In the genomic region with DNA sequence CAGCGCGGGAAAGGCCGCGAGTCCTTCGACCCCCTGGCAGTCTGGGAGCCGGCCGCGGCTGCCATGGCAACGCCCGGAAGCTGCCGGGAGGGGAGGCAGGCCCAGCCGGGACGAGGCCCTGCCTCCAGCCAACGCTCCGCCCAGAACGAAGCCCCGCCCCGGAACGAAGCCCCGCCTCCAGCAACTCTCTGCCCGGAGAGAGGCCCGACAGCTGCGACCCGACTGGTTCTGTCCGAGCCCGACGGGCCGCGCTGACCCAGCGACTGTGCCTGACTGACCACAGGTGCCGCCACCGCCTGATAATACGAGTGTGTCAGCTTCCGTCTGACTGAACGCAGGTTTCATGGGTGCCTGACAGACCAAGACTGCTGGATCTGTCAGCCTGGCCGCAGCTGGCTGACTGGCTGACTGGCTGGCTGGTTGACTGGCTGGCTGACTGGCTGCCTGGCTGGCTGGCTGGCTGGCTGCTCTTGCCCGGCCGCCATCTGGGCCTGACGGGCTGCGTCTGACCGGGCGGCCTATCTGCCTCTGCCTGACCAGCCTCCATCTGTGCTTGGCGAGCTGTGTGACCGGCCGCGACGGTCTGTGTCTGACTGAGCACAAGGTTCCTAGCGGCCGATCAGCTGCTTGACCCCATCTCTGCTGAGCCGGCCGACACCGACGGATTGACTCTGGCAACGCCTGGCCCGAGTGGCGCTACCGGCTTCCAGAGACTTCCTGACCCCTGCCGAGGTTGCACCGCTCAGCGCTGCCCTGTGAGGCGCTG, we compare ENCODE assay signal across 1 cellular context.
TF ChIP-seq lines count a peak whose summit lies in the region.

No MANE protein-coding gene starts in this region.

TF ChIP-seq in HepG2, 621 proteins besides CTCF, POLR2A, EP300 and RAD21 (continued from another document and continues in another):
- TF ChIP-seq, protein P1, sequence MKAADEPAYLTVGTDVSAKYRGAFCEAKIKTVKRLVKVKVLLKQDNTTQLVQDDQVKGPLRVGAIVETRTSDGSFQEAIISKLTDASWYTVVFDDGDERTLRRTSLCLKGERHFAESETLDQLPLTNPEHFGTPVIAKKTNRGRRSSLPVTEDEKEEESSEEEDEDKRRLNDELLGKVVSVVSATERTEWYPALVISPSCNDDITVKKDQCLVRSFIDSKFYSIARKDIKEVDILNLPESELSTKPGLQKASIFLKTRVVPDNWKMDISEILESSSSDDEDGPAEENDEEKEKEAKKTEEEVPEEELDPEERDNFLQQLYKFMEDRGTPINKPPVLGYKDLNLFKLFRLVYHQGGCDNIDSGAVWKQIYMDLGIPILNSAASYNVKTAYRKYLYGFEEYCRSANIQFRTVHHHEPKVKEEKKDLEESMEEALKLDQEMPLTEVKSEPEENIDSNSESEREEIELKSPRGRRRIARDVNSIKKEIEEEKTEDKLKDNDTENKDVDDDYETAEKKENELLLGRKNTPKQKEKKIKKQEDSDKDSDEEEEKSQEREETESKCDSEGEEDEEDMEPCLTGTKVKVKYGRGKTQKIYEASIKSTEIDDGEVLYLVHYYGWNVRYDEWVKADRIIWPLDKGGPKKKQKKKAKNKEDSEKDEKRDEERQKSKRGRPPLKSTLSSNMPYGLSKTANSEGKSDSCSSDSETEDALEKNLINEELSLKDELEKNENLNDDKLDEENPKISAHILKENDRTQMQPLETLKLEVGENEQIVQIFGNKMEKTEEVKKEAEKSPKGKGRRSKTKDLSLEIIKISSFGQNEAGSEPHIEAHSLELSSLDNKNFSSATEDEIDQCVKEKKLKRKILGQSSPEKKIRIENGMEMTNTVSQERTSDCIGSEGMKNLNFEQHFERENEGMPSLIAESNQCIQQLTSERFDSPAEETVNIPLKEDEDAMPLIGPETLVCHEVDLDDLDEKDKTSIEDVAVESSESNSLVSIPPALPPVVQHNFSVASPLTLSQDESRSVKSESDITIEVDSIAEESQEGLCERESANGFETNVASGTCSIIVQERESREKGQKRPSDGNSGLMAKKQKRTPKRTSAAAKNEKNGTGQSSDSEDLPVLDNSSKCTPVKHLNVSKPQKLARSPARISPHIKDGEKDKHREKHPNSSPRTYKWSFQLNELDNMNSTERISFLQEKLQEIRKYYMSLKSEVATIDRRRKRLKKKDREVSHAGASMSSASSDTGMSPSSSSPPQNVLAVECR (CRISPR knock-in tag; IDR thresholded peaks at IDR 0.05; ENCODE audit: borderline replicate concordance) = peak; percentile 93
- TF ChIP-seq NRL (CRISPR knock-in tag; IDR thresholded peaks at IDR 0.05; ENCODE audit: borderline replicate concordance) = peak; percentile 70; the same call in 1 of the 2 replicates
- peak; percentile 92; the same call in 1 of the 2 replicates for TF ChIP-seq IRX3 (CRISPR knock-in tag; IDR thresholded peaks at IDR 0.05; ENCODE audit: borderline replicate concordance, low read depth)
- TF ChIP-seq, protein P2, sequence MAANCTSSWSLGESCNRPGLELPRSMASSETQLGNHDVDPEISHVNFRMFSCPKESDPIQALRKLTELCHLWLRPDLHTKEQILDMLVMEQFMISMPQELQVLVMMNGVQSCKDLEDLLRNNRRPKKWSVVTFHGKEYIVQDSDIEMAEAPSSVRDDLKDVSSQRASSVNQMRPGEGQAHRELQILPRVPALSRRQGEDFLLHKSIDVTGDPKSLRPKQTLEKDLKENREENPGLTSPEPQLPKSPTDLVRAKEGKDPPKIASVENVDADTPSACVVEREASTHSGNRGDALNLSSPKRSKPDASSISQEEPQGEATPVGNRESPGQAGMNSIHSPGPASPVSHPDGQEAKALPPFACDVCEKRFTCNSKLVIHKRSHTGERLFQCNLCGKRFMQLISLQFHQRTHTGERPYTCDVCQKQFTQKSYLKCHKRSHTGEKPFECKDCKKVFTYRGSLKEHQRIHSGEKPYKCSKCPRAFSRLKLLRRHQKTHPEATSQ (CRISPR knock-in tag; IDR thresholded peaks at IDR 0.05; ENCODE audit: borderline replicate concordance) = peak; percentile 91
- no peak for TF ChIP-seq TCF12 (IDR thresholded peaks at IDR 0.05)
- TF ChIP-seq TCF12 (CRISPR knock-in tag; IDR thresholded peaks at IDR 0.05) = no peak
- peak; percentile 72; the same call in 1 of the 2 replicates for TF ChIP-seq SNAPC2 (CRISPR knock-in tag; IDR thresholded peaks at IDR 0.05)
- TF ChIP-seq SP4 (CRISPR knock-in tag; IDR thresholded peaks at IDR 0.05) = peak; percentile 99
- TF ChIP-seq NR3C1 (CRISPR knock-in tag; IDR thresholded peaks at IDR 0.05) = no peak
- TF ChIP-seq ZNF546 (CRISPR knock-in tag; conservative IDR thresholded peaks at IDR 0.05) = peak; percentile 74; the same call in 1 of the 2 replicates
- peak; percentile 69; the same call in 1 of the 2 replicates for TF ChIP-seq GPN1 (CRISPR knock-in tag; IDR thresholded peaks at IDR 0.05; ENCODE audit: borderline replicate concordance)
- TF ChIP-seq ZNF547 (CRISPR knock-in tag; IDR thresholded peaks at IDR 0.05) = peak; percentile 91
- peak; percentile 79; the same call in 1 of the 2 replicates for TF ChIP-seq ZNF30 (CRISPR knock-in tag; IDR thresholded peaks at IDR 0.05)
- peak; percentile 41; the same call in 1 of the 2 replicates for TF ChIP-seq MTA1 (CRISPR knock-in tag; IDR thresholded peaks at IDR 0.05; ENCODE audit: borderline replicate concordance)
- TF ChIP-seq, protein P3, sequence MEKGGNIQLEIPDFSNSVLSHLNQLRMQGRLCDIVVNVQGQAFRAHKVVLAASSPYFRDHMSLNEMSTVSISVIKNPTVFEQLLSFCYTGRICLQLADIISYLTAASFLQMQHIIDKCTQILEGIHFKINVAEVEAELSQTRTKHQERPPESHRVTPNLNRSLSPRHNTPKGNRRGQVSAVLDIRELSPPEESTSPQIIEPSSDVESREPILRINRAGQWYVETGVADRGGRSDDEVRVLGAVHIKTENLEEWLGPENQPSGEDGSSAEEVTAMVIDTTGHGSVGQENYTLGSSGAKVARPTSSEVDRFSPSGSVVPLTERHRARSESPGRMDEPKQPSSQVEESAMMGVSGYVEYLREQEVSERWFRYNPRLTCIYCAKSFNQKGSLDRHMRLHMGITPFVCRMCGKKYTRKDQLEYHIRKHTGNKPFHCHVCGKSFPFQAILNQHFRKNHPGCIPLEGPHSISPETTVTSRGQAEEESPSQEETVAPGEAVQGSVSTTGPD (CRISPR knock-in tag; IDR thresholded peaks at IDR 0.05) = no peak
- peak; percentile 62; the same call in 1 of the 2 replicates for TF ChIP-seq DMAP1 (CRISPR knock-in tag; IDR thresholded peaks at IDR 0.05)
- TF ChIP-seq STAG1 (CRISPR knock-in tag; IDR thresholded peaks at IDR 0.05) = 0 out of 2 replicates have a peak, but pooled peaks have one; percentile 18
- TF ChIP-seq, protein P4, sequence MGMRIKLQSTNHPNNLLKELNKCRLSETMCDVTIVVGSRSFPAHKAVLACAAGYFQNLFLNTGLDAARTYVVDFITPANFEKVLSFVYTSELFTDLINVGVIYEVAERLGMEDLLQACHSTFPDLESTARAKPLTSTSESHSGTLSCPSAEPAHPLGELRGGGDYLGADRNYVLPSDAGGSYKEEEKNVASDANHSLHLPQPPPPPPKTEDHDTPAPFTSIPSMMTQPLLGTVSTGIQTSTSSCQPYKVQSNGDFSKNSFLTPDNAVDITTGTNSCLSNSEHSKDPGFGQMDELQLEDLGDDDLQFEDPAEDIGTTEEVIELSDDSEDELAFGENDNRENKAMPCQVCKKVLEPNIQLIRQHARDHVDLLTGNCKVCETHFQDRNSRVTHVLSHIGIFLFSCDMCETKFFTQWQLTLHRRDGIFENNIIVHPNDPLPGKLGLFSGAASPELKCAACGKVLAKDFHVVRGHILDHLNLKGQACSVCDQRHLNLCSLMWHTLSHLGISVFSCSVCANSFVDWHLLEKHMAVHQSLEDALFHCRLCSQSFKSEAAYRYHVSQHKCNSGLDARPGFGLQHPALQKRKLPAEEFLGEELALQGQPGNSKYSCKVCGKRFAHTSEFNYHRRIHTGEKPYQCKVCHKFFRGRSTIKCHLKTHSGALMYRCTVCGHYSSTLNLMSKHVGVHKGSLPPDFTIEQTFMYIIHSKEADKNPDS (CRISPR knock-in tag; IDR thresholded peaks at IDR 0.05) = no peak
- peak; percentile 54; the same call in 1 of the 2 replicates for TF ChIP-seq TMF1 (CRISPR knock-in tag; IDR thresholded peaks at IDR 0.05; ENCODE audit: low read depth)
- peak; percentile 91; the same call in 1 of the 2 replicates for TF ChIP-seq CCDC6 (CRISPR knock-in tag; IDR thresholded peaks at IDR 0.05)
- TF ChIP-seq ZNF101 (CRISPR knock-in tag; IDR thresholded peaks at IDR 0.05; ENCODE audit: borderline replicate concordance, low read depth) = no peak; the same call in 1 of the 2 replicates
- TF ChIP-seq ZNF34 (CRISPR knock-in tag; IDR thresholded peaks at IDR 0.05; ENCODE audit: borderline replicate concordance) = no peak
- TF ChIP-seq, protein P5, sequence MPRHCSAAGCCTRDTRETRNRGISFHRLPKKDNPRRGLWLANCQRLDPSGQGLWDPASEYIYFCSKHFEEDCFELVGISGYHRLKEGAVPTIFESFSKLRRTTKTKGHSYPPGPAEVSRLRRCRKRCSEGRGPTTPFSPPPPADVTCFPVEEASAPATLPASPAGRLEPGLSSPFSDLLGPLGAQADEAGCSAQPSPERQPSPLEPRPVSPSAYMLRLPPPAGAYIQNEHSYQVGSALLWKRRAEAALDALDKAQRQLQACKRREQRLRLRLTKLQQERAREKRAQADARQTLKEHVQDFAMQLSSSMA (CRISPR knock-in tag; IDR thresholded peaks at IDR 0.05) = peak; percentile 88; the same call in 1 of the 2 replicates
- peak; percentile 73; the same call in 1 of the 2 replicates for TF ChIP-seq MZF1 (CRISPR knock-in tag; IDR thresholded peaks at IDR 0.05; ENCODE audit: borderline replicate concordance)
- TF ChIP-seq ZNF772 (CRISPR knock-in tag; IDR thresholded peaks at IDR 0.05) = peak; percentile 55
- TF ChIP-seq RFX1 (IDR thresholded peaks at IDR 0.05) = peak; percentile 98
- no peak for TF ChIP-seq KDM1A (CRISPR knock-in tag; IDR thresholded peaks at IDR 0.05)
- peak; percentile 94 for TF ChIP-seq ZNF567 (CRISPR knock-in tag; IDR thresholded peaks at IDR 0.05; ENCODE audit: borderline replicate concordance)
- peak; percentile 94; the same call in 1 of the 2 replicates for TF ChIP-seq ZNF44 (CRISPR knock-in tag; IDR thresholded peaks at IDR 0.05)
- no peak; the same call in 1 of the 2 replicates for TF ChIP-seq ZNF891 (CRISPR knock-in tag; IDR thresholded peaks at IDR 0.05)
- TF ChIP-seq KLF6 (CRISPR knock-in tag; IDR thresholded peaks at IDR 0.05) = peak; percentile 24; the same call in 1 of the 2 replicates
- TF ChIP-seq MIER2 (CRISPR knock-in tag; IDR thresholded peaks at IDR 0.05) = 0 out of 2 replicates have a peak, but pooled peaks have one; percentile 47
- TF ChIP-seq, protein P6, sequence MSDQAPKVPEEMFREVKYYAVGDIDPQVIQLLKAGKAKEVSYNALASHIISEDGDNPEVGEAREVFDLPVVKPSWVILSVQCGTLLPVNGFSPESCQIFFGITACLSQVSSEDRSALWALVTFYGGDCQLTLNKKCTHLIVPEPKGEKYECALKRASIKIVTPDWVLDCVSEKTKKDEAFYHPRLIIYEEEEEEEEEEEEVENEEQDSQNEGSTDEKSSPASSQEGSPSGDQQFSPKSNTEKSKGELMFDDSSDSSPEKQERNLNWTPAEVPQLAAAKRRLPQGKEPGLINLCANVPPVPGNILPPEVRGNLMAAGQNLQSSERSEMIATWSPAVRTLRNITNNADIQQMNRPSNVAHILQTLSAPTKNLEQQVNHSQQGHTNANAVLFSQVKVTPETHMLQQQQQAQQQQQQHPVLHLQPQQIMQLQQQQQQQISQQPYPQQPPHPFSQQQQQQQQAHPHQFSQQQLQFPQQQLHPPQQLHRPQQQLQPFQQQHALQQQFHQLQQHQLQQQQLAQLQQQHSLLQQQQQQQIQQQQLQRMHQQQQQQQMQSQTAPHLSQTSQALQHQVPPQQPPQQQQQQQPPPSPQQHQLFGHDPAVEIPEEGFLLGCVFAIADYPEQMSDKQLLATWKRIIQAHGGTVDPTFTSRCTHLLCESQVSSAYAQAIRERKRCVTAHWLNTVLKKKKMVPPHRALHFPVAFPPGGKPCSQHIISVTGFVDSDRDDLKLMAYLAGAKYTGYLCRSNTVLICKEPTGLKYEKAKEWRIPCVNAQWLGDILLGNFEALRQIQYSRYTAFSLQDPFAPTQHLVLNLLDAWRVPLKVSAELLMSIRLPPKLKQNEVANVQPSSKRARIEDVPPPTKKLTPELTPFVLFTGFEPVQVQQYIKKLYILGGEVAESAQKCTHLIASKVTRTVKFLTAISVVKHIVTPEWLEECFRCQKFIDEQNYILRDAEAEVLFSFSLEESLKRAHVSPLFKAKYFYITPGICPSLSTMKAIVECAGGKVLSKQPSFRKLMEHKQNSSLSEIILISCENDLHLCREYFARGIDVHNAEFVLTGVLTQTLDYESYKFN (CRISPR knock-in tag; conservative IDR thresholded peaks at IDR 0.05) = peak; percentile 37
- TF ChIP-seq, protein P7, sequence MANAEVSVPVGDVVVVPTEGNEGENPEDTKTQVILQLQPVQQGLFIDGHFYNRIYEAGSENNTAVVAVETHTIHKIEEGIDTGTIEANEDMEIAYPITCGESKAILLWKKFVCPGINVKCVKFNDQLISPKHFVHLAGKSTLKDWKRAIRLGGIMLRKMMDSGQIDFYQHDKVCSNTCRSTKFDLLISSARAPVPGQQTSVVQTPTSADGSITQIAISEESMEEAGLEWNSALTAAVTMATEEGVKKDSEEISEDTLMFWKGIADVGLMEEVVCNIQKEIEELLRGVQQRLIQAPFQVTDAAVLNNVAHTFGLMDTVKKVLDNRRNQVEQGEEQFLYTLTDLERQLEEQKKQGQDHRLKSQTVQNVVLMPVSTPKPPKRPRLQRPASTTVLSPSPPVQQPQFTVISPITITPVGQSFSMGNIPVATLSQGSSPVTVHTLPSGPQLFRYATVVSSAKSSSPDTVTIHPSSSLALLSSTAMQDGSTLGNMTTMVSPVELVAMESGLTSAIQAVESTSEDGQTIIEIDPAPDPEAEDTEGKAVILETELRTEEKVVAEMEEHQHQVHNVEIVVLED (CRISPR knock-in tag; IDR thresholded peaks at IDR 0.05; ENCODE audit: borderline replicate concordance) = peak; percentile 61; the same call in 1 of the 2 replicates
- TF ChIP-seq ZNF644 (CRISPR knock-in tag; IDR thresholded peaks at IDR 0.05; ENCODE audit: low read depth) = no peak; the same call in 1 of the 2 replicates
- TF ChIP-seq, protein P8, sequence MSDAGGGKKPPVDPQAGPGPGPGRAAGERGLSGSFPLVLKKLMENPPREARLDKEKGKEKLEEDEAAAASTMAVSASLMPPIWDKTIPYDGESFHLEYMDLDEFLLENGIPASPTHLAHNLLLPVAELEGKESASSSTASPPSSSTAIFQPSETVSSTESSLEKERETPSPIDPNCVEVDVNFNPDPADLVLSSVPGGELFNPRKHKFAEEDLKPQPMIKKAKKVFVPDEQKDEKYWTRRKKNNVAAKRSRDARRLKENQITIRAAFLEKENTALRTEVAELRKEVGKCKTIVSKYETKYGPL (CRISPR knock-in tag; IDR thresholded peaks at IDR 0.05) = no peak
- TF ChIP-seq JUN (CRISPR knock-in tag; IDR thresholded peaks at IDR 0.05) = no peak
- TF ChIP-seq ZNF678 (CRISPR knock-in tag; IDR thresholded peaks at IDR 0.05) = peak; percentile 33; the same call in 1 of the 2 replicates
- TF ChIP-seq, protein P9, sequence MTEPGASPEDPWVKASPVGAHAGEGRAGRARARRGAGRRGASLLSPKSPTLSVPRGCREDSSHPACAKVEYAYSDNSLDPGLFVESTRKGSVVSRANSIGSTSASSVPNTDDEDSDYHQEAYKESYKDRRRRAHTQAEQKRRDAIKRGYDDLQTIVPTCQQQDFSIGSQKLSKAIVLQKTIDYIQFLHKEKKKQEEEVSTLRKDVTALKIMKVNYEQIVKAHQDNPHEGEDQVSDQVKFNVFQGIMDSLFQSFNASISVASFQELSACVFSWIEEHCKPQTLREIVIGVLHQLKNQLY (CRISPR knock-in tag; IDR thresholded peaks at IDR 0.05) = 0 out of 2 replicates have a peak, but pooled peaks have one; percentile 11
- peak; percentile 19; the same call in 1 of the 2 replicates for TF ChIP-seq YEATS4 (CRISPR knock-in tag; IDR thresholded peaks at IDR 0.05; ENCODE audit: borderline replicate concordance)
- TF ChIP-seq SRSF1 (optimal IDR thresholded peaks at IDR 0.05; ENCODE audit: low read depth, low read length) = peak; percentile 31
- peak; percentile 60; the same call in 1 of the 2 replicates for TF ChIP-seq ESRRA (CRISPR knock-in tag; IDR thresholded peaks at IDR 0.05; ENCODE audit: low read depth)
- no peak for TF ChIP-seq SUZ12 (IDR thresholded peaks at IDR 0.05; ENCODE audit: low read depth, low read length)
